Comparison of ENCODE assay signal across 1 cellular context in the genomic region with DNA sequence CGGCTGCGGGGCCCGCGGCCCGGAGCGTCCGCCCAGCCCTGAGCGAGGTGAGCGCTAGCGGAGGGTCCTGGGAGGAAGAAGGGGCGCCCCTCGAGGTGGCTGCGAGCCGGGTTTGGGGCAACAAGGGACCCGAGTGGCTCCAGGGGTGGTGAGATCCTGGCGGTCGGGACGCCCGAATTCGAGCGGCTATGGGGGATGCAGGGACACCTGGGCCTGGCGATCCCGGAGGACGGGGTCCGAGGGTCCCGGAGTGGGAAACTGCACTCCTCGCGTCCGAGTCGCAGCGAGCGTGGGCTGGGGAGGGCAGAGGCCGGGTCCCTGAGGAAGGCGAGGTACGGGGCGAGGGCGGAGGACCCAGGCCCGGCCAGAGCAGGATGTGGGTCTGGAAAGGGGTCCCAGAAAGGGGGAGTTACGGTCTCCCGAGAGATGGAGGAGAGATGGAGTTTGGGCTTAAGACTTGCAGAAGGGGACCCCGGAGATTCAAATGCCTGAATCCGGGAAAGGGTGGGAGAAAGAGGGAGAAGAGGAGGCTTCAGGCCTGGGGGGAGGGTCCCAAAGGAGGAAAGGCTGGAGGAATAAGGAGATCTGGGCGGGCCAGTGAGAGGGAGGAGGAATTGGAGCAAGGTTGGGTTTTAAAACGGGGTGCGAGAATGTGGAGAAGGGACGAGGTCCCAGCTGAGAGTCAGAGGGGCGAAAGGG.
TF ChIP-seq lines count a peak whose summit lies in the region.

No MANE protein-coding gene starts in this region.

TF ChIP-seq in GM23338, 12 proteins besides CTCF, POLR2A, EP300 and RAD21:
- TF ChIP-seq REST (IDR thresholded peaks at IDR 0.05; ENCODE audit: unreplicated experiment) (no peak), ZNF331 (CRISPR knock-in tag; IDR thresholded peaks at IDR 0.05; ENCODE audit: low read depth) (no peak), STAT1 (IDR thresholded peaks at IDR 0.05; ENCODE audit: unreplicated experiment) (no peak), POLR2AphosphoS5 (IDR thresholded peaks at IDR 0.05; ENCODE audit: low read depth) (no peak), JUNB (IDR thresholded peaks at IDR 0.05; ENCODE audit: unreplicated experiment) (no peak), EZH2phosphoT487 (IDR thresholded peaks at IDR 0.05; ENCODE audit: unreplicated experiment) (no peak), EZH2 (IDR thresholded peaks at IDR 0.05; ENCODE audit: low read depth, unreplicated experiment) (no peak), ETS1 (IDR thresholded peaks at IDR 0.05) (no peak), NANOG (IDR thresholded peaks at IDR 0.05; ENCODE audit: borderline replicate concordance) (no peak), CREB1 (CRISPR knock-in tag; IDR thresholded peaks at IDR 0.05; ENCODE audit: low read depth) (no peak), ZNF114 (CRISPR knock-in tag; IDR thresholded peaks at IDR 0.05) (no peak)
- TF ChIP-seq, protein P1, sequence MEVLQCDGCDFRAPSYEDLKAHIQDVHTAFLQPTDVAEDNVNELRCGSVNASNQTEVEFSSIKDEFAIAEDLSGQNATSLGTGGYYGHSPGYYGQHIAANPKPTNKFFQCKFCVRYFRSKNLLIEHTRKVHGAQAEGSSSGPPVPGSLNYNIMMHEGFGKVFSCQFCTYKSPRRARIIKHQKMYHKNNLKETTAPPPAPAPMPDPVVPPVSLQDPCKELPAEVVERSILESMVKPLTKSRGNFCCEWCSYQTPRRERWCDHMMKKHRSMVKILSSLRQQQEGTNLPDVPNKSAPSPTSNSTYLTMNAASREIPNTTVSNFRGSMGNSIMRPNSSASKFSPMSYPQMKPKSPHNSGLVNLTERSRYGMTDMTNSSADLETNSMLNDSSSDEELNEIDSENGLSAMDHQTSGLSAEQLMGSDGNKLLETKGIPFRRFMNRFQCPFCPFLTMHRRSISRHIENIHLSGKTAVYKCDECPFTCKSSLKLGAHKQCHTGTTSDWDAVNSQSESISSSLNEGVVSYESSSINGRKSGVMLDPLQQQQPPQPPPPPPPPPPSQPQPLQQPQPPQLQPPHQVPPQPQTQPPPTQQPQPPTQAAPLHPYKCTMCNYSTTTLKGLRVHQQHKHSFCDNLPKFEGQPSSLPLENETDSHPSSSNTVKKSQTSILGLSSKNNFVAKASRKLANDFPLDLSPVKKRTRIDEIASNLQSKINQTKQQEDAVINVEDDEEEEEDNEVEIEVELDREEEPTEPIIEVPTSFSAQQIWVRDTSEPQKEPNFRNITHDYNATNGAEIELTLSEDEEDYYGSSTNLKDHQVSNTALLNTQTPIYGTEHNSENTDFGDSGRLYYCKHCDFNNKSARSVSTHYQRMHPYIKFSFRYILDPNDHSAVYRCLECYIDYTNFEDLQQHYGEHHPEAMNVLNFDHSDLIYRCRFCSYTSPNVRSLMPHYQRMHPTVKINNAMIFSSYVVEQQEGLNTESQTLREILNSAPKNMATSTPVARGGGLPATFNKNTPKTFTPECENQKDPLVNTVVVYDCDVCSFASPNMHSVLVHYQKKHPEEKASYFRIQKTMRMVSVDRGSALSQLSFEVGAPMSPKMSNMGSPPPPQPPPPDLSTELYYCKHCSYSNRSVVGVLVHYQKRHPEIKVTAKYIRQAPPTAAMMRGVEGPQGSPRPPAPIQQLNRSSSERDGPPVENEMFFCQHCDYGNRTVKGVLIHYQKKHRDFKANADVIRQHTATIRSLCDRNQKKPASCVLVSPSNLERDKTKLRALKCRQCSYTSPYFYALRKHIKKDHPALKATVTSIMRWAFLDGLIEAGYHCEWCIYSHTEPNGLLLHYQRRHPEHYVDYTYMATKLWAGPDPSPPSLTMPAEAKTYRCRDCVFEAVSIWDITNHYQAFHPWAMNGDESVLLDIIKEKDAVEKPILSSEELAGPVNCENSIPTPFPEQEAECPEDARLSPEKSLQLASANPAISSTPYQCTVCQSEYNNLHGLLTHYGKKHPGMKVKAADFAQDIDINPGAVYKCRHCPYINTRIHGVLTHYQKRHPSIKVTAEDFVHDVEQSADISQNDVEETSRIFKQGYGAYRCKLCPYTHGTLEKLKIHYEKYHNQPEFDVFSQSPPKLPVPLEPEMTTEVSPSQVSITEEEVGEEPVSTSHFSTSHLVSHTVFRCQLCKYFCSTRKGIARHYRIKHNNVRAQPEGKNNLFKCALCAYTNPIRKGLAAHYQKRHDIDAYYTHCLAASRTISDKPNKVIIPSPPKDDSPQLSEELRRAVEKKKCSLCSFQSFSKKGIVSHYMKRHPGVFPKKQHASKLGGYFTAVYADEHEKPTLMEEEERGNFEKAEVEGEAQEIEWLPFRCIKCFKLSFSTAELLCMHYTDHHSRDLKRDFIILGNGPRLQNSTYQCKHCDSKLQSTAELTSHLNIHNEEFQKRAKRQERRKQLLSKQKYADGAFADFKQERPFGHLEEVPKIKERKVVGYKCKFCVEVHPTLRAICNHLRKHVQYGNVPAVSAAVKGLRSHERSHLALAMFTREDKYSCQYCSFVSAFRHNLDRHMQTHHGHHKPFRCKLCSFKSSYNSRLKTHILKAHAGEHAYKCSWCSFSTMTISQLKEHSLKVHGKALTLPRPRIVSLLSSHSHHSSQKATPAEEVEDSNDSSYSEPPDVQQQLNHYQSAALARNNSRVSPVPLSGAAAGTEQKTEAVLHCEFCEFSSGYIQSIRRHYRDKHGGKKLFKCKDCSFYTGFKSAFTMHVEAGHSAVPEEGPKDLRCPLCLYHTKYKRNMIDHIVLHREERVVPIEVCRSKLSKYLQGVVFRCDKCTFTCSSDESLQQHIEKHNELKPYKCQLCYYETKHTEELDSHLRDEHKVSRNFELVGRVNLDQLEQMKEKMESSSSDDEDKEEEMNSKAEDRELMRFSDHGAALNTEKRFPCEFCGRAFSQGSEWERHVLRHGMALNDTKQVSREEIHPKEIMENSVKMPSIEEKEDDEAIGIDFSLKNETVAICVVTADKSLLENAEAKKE (CRISPR knock-in tag; IDR thresholded peaks at IDR 0.05), result no peak
